ENCODE assay signal across 9 cellular contexts in genomic region chr15:85646538-85647091, GRCh38.
DNase-seq lines count a peak whose midpoint lies in the region; ATAC-seq, FAIRE-seq and TF ChIP-seq lines count a peak whose summit lies in the region.
"Had no signal": no experiment of that assay in that cellular context is flagged by ENCODE, and none has a peak within 500 bp of the region (broad histone marks: within the 10 kb centered on the region; RNA-seq: fewer than 3 reads in every experiment).

No MANE protein-coding gene starts in this region.

- 1% methylated on average over 4 of the region's 4 CpGs for WGBS in GM12878 (ENCODE audit: insufficient coverage, insufficient replicate concordance, low lambda C conversion rate, missing lambda C conversion rate)

- peaks cover 34% of the 10 kb centered on the region for H3K4me1 ChIP-seq in CD4-positive, CD25-positive, alpha-beta regulatory T cell (ENCODE audit: control insufficient read depth, insufficient read depth, low read length, poor library complexity, severe bottlenecking)
- peaks cover 8% of the 10 kb centered on the region for H3K4me1 ChIP-seq in GM12878 (ENCODE audit: control insufficient read depth, insufficient read depth, low read length)

- H3K9ac ChIP-seq in GM12878 (ENCODE audit: control insufficient read depth, insufficient read depth, low read length) = no peak overlapping the region

- TF ChIP-seq CTCF in GM12878 (IDR thresholded peaks at IDR 0.05 in 2 of 3, conservative IDR thresholded peaks at IDR 0.05 in 1 of 3; ENCODE audit: control insufficient read depth in 2 of 3, extremely low read depth in 1 of 3, insufficient read depth in 1 of 3, low read depth in 3 of 3, low read length in 3 of 3) = no peak

- H3K36me3 Mint-ChIP-seq in CD4-positive, CD25-positive, alpha-beta regulatory T cell = peaks cover 31% of the 10 kb centered on the region
- peaks cover 62% of the 10 kb centered on the region for H3K36me3 Mint-ChIP-seq in stimulated activated naive CD8-positive, alpha-beta T cell treated with anti-CD3 and anti-CD28 coated beads, Interleukin-15, Interleukin-2, amounts not matched to agents 100 ng/mL and 50 ng/mL, for 24 hours (ENCODE audit: low read depth)

- no peak for TF ChIP-seq POLR2A in GM12878 (IDR thresholded peaks at IDR 0.05; ENCODE audit: low read depth, low read length)

- in situ Hi-C loops in GM12878 (cut with MboI) = no loop called here

- SMC1A ChIA-PET in GM12878 (lab: Charles Lee; ENCODE audit: uncharacterized antibody, unreplicated experiment) = interaction anchor here (0.6 to 3.0 kb wide), 25 partner anchors 12 to 93 kb away, joined by 3 to 17 read pairs (median 4); no protein-coding TSS in a partner anchor

- peak; percentile 25 to 39; a peak in 1 of 4 replicates for TF ChIP-seq EP300 in GM12878 (IDR thresholded peaks at IDR 0.05; ENCODE audit: borderline replicate concordance in 1 of 2, control insufficient read depth in 1 of 2, low read depth in 2 of 2, low read length in 2 of 2)

- CTCF ChIA-PET in GM12878 (lab: Yijun Ruan, JAX) = interaction anchor here (0.7 to 2.2 kb wide), 7 partner anchors 13 to 161 kb away, joined by 3 to 8 read pairs (median 3); no protein-coding TSS in a partner anchor

- RAD21 ChIA-PET in GM12878 (lab: Charles Lee; ENCODE audit: unreplicated experiment) = interaction anchor here (0.7 to 2.3 kb wide), 9 partner anchors 14 to 157 kb away, joined by 3 to 13 read pairs (median 4); no protein-coding TSS in a partner anchor

- peak overlapping the region; percentile 67 for H3K27ac ChIP-seq in CD4-positive, CD25-positive, alpha-beta regulatory T cell (ENCODE audit: insufficient read depth, low read length, poor library complexity, severe bottlenecking)
- H3K27ac ChIP-seq in GM12878 (ENCODE audit: control insufficient read depth, insufficient read depth) = peak overlapping the region; percentile 21

- TF ChIP-seq RAD21 in GM12878 (IDR thresholded peaks at IDR 0.05; ENCODE audit: insufficient read depth, low read depth, low read length) = no peak

- no peaks in the 10 kb centered on the region for H3K9me3 ChIP-seq in CD4-positive, CD25-positive, alpha-beta regulatory T cell (ENCODE audit: control insufficient read depth in 2 of 2, low read length in 2 of 2)
- no peaks in the 10 kb centered on the region for H3K9me3 ChIP-seq in GM12878 (replicated peaks; ENCODE audit: control insufficient read depth, insufficient read depth, low read length)

- no peaks in the 10 kb centered on the region for H4K20me1 ChIP-seq in GM12878 (ENCODE audit: control insufficient read depth, insufficient read depth)

- peak overlapping the region in 3 of 4 donors; percentile 32 to 83 (median 65) for H3K4me3 Mint-ChIP-seq in CD4-positive, CD25-positive, alpha-beta regulatory T cell
- H3K4me3 Mint-ChIP-seq in stimulated activated naive CD8-positive, alpha-beta T cell treated with anti-CD3 and anti-CD28 coated beads, Interleukin-15, Interleukin-2, amounts not matched to agents 100 ng/mL and 50 ng/mL, for 24 hours = peak overlapping the region; percentile 46

- peak; percentile 17 to 36 (median 26) for DNase-seq in CD4-positive, CD25-positive, alpha-beta regulatory T cell
- DNase-seq in GM12878 (ENCODE audit: low read depth, low spot score) (no peak), DMS53 (lab: John Stamatoyannopoulos, UW) (no peak), NCI-H774 (lab: John Stamatoyannopoulos, UW) (no peak), GOT3 (lab: John Stamatoyannopoulos, UW) (no peak)

- peaks cover 15 to 52% (median 40%) of the 10 kb centered on the region in 4 donors for H3K4me1 Mint-ChIP-seq in CD4-positive, CD25-positive, alpha-beta regulatory T cell
- H3K4me1 Mint-ChIP-seq in stimulated activated naive CD8-positive, alpha-beta T cell treated with anti-CD3 and anti-CD28 coated beads, Interleukin-15, Interleukin-2, amounts not matched to agents 100 ng/mL and 50 ng/mL, for 24 hours (ENCODE audit: low read depth) = peaks cover 66% of the 10 kb centered on the region

- peak; percentile 78 to 90 for ATAC-seq in CD4-positive, CD25-positive, alpha-beta regulatory T cell (ENCODE audit: low read depth in 2 of 2)
- ATAC-seq in GM19395 (IDR thresholded peaks at IDR 0.05; ENCODE audit: unreplicated experiment) (peak; percentile 83), HG03469 (IDR thresholded peaks at IDR 0.05; ENCODE audit: unreplicated experiment) (peak; percentile 71), GM12878 (peak; percentile 93)

- POLR2A ChIA-PET in GM12878 (lab: Charles Lee) = interaction anchor here (0.5 to 1.5 kb wide), 3 partner anchors 11 to 84 kb away, joined by 4 to 8 read pairs (median 7); no protein-coding TSS in a partner anchor

- no peak overlapping the region for H3K4me3 ChIP-seq in CD4-positive, CD25-positive, alpha-beta regulatory T cell (ENCODE audit: low read depth, low read length)
- no peak overlapping the region for H3K4me3 ChIP-seq in GM12878

- no peak overlapping the region for H3K4me2 ChIP-seq in GM12878 (ENCODE audit: control insufficient read depth, insufficient read depth)

- peak overlapping the region; percentile 72 to 87 (median 83) for H3K27ac Mint-ChIP-seq in CD4-positive, CD25-positive, alpha-beta regulatory T cell
- H3K27ac Mint-ChIP-seq in stimulated activated naive CD8-positive, alpha-beta T cell treated with anti-CD3 and anti-CD28 coated beads, Interleukin-15, Interleukin-2, amounts not matched to agents 100 ng/mL and 50 ng/mL, for 24 hours = peak overlapping the region; percentile 93

- H3K79me2 ChIP-seq in GM12878 (ENCODE audit: control insufficient read depth, insufficient read depth, low read length) = no peaks in the 10 kb centered on the region

- FAIRE-seq in GM12878 (lab: Jason Lieb, UNC) = no peak
- FAIRE-seq: H1 had no signal

- BruUV-seq in GM12878 (replicated peaks; lab: Mats Ljungman, UMichigan) = no TSS peak

- H3K27me3 Mint-ChIP-seq in CD4-positive, CD25-positive, alpha-beta regulatory T cell = no peaks in the 10 kb centered on the region
- no peaks in the 10 kb centered on the region for H3K27me3 Mint-ChIP-seq in stimulated activated naive CD8-positive, alpha-beta T cell treated with anti-CD3 and anti-CD28 coated beads, Interleukin-15, Interleukin-2, amounts not matched to agents 100 ng/mL and 50 ng/mL, for 24 hours

- no peak overlapping the region for H2AFZ ChIP-seq in GM12878 (ENCODE audit: control insufficient read depth, low read depth, low read length)

- peaks cover 0 to 2% (median 0%) of the 10 kb centered on the region in 7 donors for H3K9me3 Mint-ChIP-seq in CD4-positive, CD25-positive, alpha-beta regulatory T cell
- peaks cover 3% of the 10 kb centered on the region for H3K9me3 Mint-ChIP-seq in stimulated activated naive CD8-positive, alpha-beta T cell treated with anti-CD3 and anti-CD28 coated beads, Interleukin-15, Interleukin-2, amounts not matched to agents 100 ng/mL and 50 ng/mL, for 24 hours

- H3K27me3 ChIP-seq in CD4-positive, CD25-positive, alpha-beta regulatory T cell (ENCODE audit: control insufficient read depth, insufficient read depth, low read length) = no peaks in the 10 kb centered on the region
- no peaks in the 10 kb centered on the region for H3K27me3 ChIP-seq in GM12878 (replicated peaks in 1 of 2; ENCODE audit: control insufficient read depth in 2 of 2, insufficient read depth in 2 of 2, low read length in 1 of 2)

- peaks cover 29% of the 10 kb centered on the region for H3K36me3 ChIP-seq in CD4-positive, CD25-positive, alpha-beta regulatory T cell (ENCODE audit: control insufficient read depth, insufficient read depth, low read length)
- H3K36me3 ChIP-seq in GM12878 (ENCODE audit: control insufficient read depth in 2 of 2, insufficient read depth in 2 of 2, low read length in 1 of 2) = peaks cover 0 to 21% of the 10 kb centered on the region in 2 experiments; a peak in 3 of 4 replicates

- intact Hi-C loops in GM12878 (cut with micrococcal nuclease; ENCODE audit: unreplicated experiment) = loop anchor here (5.0 kb wide), 1 partner anchor 46 kb away; no protein-coding TSS in a partner anchor

TF ChIP-seq in GM12878, 131 proteins besides CTCF, POLR2A, EP300 and RAD21 (continues in another document):
- peak; percentile 81 for TF ChIP-seq ATF2 (IDR thresholded peaks at IDR 0.05; ENCODE audit: low read length)
- TF ChIP-seq FOXM1 (IDR thresholded peaks at IDR 0.05; ENCODE audit: low read depth, low read length) = peak; percentile 51; the same call in 1 of the 2 replicates
- peak; percentile 70 for TF ChIP-seq IKZF1 (conservative IDR thresholded peaks at IDR 0.05)
- peak; percentile 74 for TF ChIP-seq IKZF2 (IDR thresholded peaks at IDR 0.05)
- TF ChIP-seq BMI1 (IDR thresholded peaks at IDR 0.05; ENCODE audit: borderline replicate concordance) = peak; percentile 45
- TF ChIP-seq EED (IDR thresholded peaks at IDR 0.05; ENCODE audit: low read depth) = 0 out of 2 replicates have a peak, but pooled peaks have one; percentile 33
- TF ChIP-seq DPF2 (IDR thresholded peaks at IDR 0.05) = peak; percentile 64
- TF ChIP-seq RELB (IDR thresholded peaks at IDR 0.05; ENCODE audit: low read depth) = peak; percentile 64
- no peak for TF ChIP-seq SMAD1 (IDR thresholded peaks at IDR 0.05; ENCODE audit: low read depth, partially characterized antibody)
- TF ChIP-seq BHLHE40 (IDR thresholded peaks at IDR 0.05; ENCODE audit: borderline replicate concordance in 1 of 2, low read depth in 2 of 2, low read length in 1 of 2) = peak in 1 of 2 experiments; percentile 47; a peak in 2 of 4 replicates

Comparison
In these comparisons a context has a peak if more than half of its experiments do, and no peak if none do; other contexts are left out.
1. DNase-seq: peak in CD4-positive, CD25-positive, alpha-beta regulatory T cell (3 of 3); none in GM12878 (single experiment), DMS53 (single experiment), NCI-H774 (single experiment) and GOT3 (single experiment).
2. Peak in every context shown above with its lines, with median percentiles within 50 percentile points of each other: ATAC-seq.